ENCODE assay signal across 9 cellular contexts in the genomic region with DNA sequence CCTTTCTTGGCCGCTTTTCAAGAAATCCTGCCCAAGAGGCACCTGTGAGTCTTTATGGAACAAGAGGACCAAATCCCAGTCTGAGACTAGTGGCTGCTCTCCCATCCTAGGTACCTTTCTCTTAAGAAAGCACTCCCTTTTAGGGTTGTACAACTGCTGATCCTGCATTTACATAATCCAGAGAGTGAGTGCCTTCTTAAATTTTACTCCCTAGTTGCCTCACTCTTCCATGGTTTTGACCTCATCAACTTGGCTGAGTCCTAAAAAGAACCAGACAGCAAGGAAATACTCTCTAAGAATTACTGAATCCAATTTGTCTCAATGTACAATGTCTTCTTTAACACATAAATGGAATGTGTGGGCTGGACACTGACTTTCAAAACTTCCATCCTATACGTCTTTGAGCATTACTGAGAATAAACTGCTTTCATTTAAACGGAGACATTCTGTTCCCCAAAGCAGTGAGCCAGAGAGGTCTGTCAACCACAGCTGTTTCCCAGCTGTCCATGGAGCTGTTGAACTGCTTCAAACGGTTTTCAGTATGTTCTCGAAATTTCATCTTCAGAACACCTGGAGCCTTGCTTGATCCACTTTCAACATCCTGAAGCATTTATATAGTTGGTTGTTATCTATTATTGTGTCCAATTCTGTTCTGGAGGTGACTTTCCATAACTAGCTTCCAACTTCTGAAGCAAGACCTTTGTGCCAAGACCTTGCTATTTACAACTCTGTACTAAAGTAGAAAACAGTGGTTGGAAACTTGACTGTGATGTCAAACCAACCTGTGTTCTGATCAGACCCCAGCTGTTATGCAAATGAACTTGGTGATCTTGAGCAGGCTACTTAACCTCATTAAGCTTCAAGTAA.
DNase-seq lines count a peak whose midpoint lies in the region; ATAC-seq and TF ChIP-seq lines count a peak whose summit lies in the region.
"Had no signal": no experiment of that assay in that cellular context is flagged by ENCODE, and none has a peak within 500 bp of the region (broad histone marks: within the 10 kb centered on the region; RNA-seq: fewer than 3 reads in every experiment).

No MANE protein-coding gene starts in this region.

- TF ChIP-seq CTCF in mucosa of descending colon (IDR thresholded peaks at IDR 0.05) (no peak), lower leg skin (IDR thresholded peaks at IDR 0.05) (no peak)

- no peaks in the 10 kb centered on the region for H3K9me3 ChIP-seq in mucosa of descending colon

- WGBS in lower leg skin, 2 donors: 63 to 70% methylated on average over 5 of the region's 5 CpGs

- H3K4me1 ChIP-seq in mucosa of descending colon (ENCODE audit: low read depth): no peaks in the 10 kb centered on the region

- TF ChIP-seq POLR2A in lower leg skin (IDR thresholded peaks at IDR 0.05): no peak

- H3K36me3 ChIP-seq in mucosa of descending colon (ENCODE audit: low read depth): no peaks in the 10 kb centered on the region

- intact Hi-C loops in mucosa of descending colon (cut with DNase I, micrococcal nuclease) (no loop called here), lower leg skin (cut with DNase I; ENCODE audit: low total_unique reads) (no loop called here)

- peak in 1 of 3 donors; percentile 9 for DNase-seq in mucosa of descending colon
- DNase-seq in NCI-H1105 (lab: John Stamatoyannopoulos, UW): no peak
- no peak for DNase-seq in activated gamma-delta T cell (lab: John Stamatoyannopoulos, UW)
- DNase-seq in HUDEP-2 (lab: John Stamatoyannopoulos, UW; ENCODE audit: unreplicated experiment in 76 of 76): no peak
- DNase-seq in lower leg skin (ENCODE audit: low spot score in 2 of 2): no peak
- DNase-seq: occipital lobe had no signal

- H3K4me3 ChIP-seq in mucosa of descending colon (no peak overlapping the region), lower leg skin (ENCODE audit: low read depth, poor library complexity, severe bottlenecking) (no peak overlapping the region)

- ATAC-seq in GM18907 (IDR thresholded peaks at IDR 0.05; ENCODE audit: unreplicated experiment) (peak; percentile 96), GM21825 (IDR thresholded peaks at IDR 0.05; ENCODE audit: unreplicated experiment) (peak; percentile 85), HG03520 (IDR thresholded peaks at IDR 0.05; ENCODE audit: unreplicated experiment) (peak; percentile 88), mucosa of descending colon (peak; percentile 63)
